ENCODE assay signal across 1 cellular context in genomic region chr7:150313870-150314269, GRCh38.
TF ChIP-seq lines count a peak whose summit lies in the region.

No MANE protein-coding gene starts in this region.

TF ChIP-seq in K562, 482 proteins besides CTCF, POLR2A, EP300 and RAD21 (continued from another document and continues in another):
- TF ChIP-seq ZBTB40 (IDR thresholded peaks at IDR 0.05) (no peak), ZBTB40 (CRISPR knock-in tag; IDR thresholded peaks at IDR 0.05) (no peak), TOE1 (IDR thresholded peaks at IDR 0.05; ENCODE audit: borderline replicate concordance) (no peak), TOE1 (CRISPR knock-in tag; IDR thresholded peaks at IDR 0.05; ENCODE audit: borderline replicate concordance, low read depth) (no peak), RAD51 (IDR thresholded peaks at IDR 0.05; ENCODE audit: borderline replicate concordance, low read depth) (no peak), JUN (IDR thresholded peaks at IDR 0.05; ENCODE audit: borderline replicate concordance, low read depth, low read length) (no peak), JUN (CRISPR knock-in tag; IDR thresholded peaks at IDR 0.05; ENCODE audit: borderline replicate concordance) (no peak), SLC30A9 (CRISPR knock-in tag; IDR thresholded peaks at IDR 0.05) (no peak), POU5F1 (IDR thresholded peaks at IDR 0.05; ENCODE audit: borderline replicate concordance, low read depth, low read length, partially characterized antibody) (no peak), C11orf30 (IDR thresholded peaks at IDR 0.05; ENCODE audit: low read depth) (no peak), POLR2B (IDR thresholded peaks at IDR 0.05; ENCODE audit: low read depth, partially characterized antibody) (no peak), ZNF124 (CRISPR knock-in tag; IDR thresholded peaks at IDR 0.05) (no peak), ZNF436 (CRISPR knock-in tag; IDR thresholded peaks at IDR 0.05) (no peak), REST (CRISPR knock-in tag; IDR thresholded peaks at IDR 0.05; ENCODE audit: low read depth) (no peak), MECOM (CRISPR knock-in tag; IDR thresholded peaks at IDR 0.05) (no peak), HDAC6 (IDR thresholded peaks at IDR 0.05; ENCODE audit: low read depth, low read length) (peak; percentile 17; the same call in 1 of the 2 replicates), ZNF133 (CRISPR knock-in tag; IDR thresholded peaks at IDR 0.05) (no peak), UBTF (IDR thresholded peaks at IDR 0.05; ENCODE audit: borderline replicate concordance in 1 of 2, low read depth in 2 of 2, low read length in 2 of 2) (no peak), MYC (IDR thresholded peaks at IDR 0.05; ENCODE audit: low read depth, low read length) (no peak), MYC (CRISPR knock-in tag; IDR thresholded peaks at IDR 0.05; ENCODE audit: borderline replicate concordance, low read depth) (peak; percentile 86; the same call in 1 of the 2 replicates), CHAMP1 (IDR thresholded peaks at IDR 0.05) (no peak), MAX (CRISPR knock-in tag; IDR thresholded peaks at IDR 0.05) (no peak), ZNF197 (CRISPR knock-in tag; IDR thresholded peaks at IDR 0.05; ENCODE audit: low read depth) (no peak), ZKSCAN8 (CRISPR knock-in tag; IDR thresholded peaks at IDR 0.05) (no peak), NR2C2 (CRISPR knock-in tag; IDR thresholded peaks at IDR 0.05) (no peak), NR2C2 (tag; IDR thresholded peaks at IDR 0.05) (no peak), HINFP (tag; conservative IDR thresholded peaks at IDR 0.05; ENCODE audit: low read depth) (no peak; the same call in 1 of the 2 replicates), ERF (CRISPR knock-in tag; IDR thresholded peaks at IDR 0.05) (0 out of 2 replicates have a peak, but pooled peaks have one; percentile 53), NFATC3 (IDR thresholded peaks at IDR 0.05) (no peak), BRD9 (IDR thresholded peaks at IDR 0.05; ENCODE audit: low read depth, partially characterized antibody) (no peak), SAFB2 (IDR thresholded peaks at IDR 0.05; ENCODE audit: borderline replicate concordance, low read depth, low read length, severe bottlenecking) (no peak), ZNF12 (CRISPR knock-in tag; IDR thresholded peaks at IDR 0.05) (no peak), L3MBTL2 (IDR thresholded peaks at IDR 0.05) (no peak), ZBTB1 (CRISPR knock-in tag; IDR thresholded peaks at IDR 0.05; ENCODE audit: borderline replicate concordance, low read depth) (no peak), POLR2AphosphoS2 (IDR thresholded peaks at IDR 0.05; ENCODE audit: low read length) (no peak), IRF1 (CRISPR knock-in tag; IDR thresholded peaks at IDR 0.05; ENCODE audit: borderline replicate concordance) (no peak), NELFE (IDR thresholded peaks at IDR 0.05; ENCODE audit: insufficient read depth, insufficient read length) (no peak), ZNF384 (IDR thresholded peaks at IDR 0.05; ENCODE audit: low read depth, low read length) (no peak), JUNB (CRISPR knock-in tag; conservative IDR thresholded peaks at IDR 0.05) (no peak), RNF2 (IDR thresholded peaks at IDR 0.05) (no peak), CREB3L1 (IDR thresholded peaks at IDR 0.05; ENCODE audit: borderline replicate concordance, low read depth) (no peak), ZNF668 (CRISPR knock-in tag; IDR thresholded peaks at IDR 0.05) (0 out of 2 replicates have a peak, but pooled peaks have one; percentile 55)
